In genomic region chr18:48799724-48800315, GRCh38 we compare ENCODE assay signal across 1 cellular context.
TF ChIP-seq lines count a peak whose summit lies in the region.

No MANE protein-coding gene starts in this region.

TF ChIP-seq in IMR-90, 13 proteins besides CTCF, POLR2A, EP300 and RAD21 (continued from another document):
- TF ChIP-seq, protein P1, sequence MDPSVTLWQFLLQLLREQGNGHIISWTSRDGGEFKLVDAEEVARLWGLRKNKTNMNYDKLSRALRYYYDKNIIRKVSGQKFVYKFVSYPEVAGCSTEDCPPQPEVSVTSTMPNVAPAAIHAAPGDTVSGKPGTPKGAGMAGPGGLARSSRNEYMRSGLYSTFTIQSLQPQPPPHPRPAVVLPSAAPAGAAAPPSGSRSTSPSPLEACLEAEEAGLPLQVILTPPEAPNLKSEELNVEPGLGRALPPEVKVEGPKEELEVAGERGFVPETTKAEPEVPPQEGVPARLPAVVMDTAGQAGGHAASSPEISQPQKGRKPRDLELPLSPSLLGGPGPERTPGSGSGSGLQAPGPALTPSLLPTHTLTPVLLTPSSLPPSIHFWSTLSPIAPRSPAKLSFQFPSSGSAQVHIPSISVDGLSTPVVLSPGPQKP (IDR thresholded peaks at IDR 0.05; ENCODE audit: borderline replicate concordance, low read depth, low read length): no peak
- TF ChIP-seq SMC3 (IDR thresholded peaks at IDR 0.05; ENCODE audit: low read depth, low read length) (no peak), RFX5 (IDR thresholded peaks at IDR 0.05; ENCODE audit: low read depth, low read length) (no peak), MAFK (IDR thresholded peaks at IDR 0.05; ENCODE audit: low read depth, low read length) (no peak), CEBPB (IDR thresholded peaks at IDR 0.05; ENCODE audit: low read depth, low read length) (no peak), NFE2L2 (IDR thresholded peaks at IDR 0.05; ENCODE audit: low read depth, low read length) (no peak), MXI1 (IDR thresholded peaks at IDR 0.05; ENCODE audit: borderline replicate concordance, low read depth, low read length) (no peak), FOS (IDR thresholded peaks at IDR 0.05; ENCODE audit: low read depth, low read length) (no peak), BHLHE40 (IDR thresholded peaks at IDR 0.05; ENCODE audit: low read depth, low read length) (no peak)
- TF ChIP-seq, protein P2, sequence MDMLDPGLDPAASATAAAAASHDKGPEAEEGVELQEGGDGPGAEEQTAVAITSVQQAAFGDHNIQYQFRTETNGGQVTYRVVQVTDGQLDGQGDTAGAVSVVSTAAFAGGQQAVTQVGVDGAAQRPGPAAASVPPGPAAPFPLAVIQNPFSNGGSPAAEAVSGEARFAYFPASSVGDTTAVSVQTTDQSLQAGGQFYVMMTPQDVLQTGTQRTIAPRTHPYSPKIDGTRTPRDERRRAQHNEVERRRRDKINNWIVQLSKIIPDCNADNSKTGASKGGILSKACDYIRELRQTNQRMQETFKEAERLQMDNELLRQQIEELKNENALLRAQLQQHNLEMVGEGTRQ (IDR thresholded peaks at IDR 0.05; ENCODE audit: low read depth, low read length): no peak
